Comparison of ENCODE assay signal across 11 cellular contexts in the genomic region with DNA sequence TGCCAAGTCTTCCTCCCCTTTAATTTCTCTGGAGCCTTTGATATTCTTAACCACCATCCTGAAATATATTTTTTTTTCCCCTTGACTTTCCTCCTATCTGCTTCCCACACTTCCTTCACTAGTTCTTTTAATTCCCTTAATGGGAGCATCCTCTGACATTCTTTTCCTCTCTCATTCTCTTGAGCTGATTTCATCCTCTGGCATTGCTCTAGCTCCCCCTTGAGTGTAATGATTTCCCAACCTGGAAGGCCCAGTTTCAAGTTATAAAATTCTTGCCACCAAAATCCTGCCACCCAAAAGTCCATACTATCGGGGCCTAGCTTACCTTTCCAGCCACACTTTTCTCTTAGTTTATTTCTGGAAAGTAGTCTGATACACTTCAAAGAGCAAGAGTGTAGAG. TPM values are rescaled to one million over a fixed set of nuclear protein-coding genes. Genes with fewer than 3 reads are reported as not detected.
DNase-seq lines count a peak whose midpoint lies in the region; ATAC-seq, FAIRE-seq and TF ChIP-seq lines count a peak whose summit lies in the region.
"Had no signal": no experiment of that assay in that cellular context is flagged by ENCODE, and none has a peak within 500 bp of the region (broad histone marks: within the 10 kb centered on the region; RNA-seq: fewer than 3 reads in every experiment).

No MANE protein-coding gene starts in this region.

- no peak overlapping the region for H3K4ac ChIP-seq in trophoblast cell (ENCODE audit: low read depth, low read length)

- H3K23ac ChIP-seq in trophoblast cell (ENCODE audit: low read length): no peak overlapping the region

- no peak overlapping the region for H3K14ac ChIP-seq in trophoblast cell (ENCODE audit: low read length)

- H3K27ac Mint-ChIP-seq in WTC11: 0 out of 2 replicates have a peak overlapping the region, but pooled peaks have one; percentile 1
- H3K27ac Mint-ChIP-seq: activated naive CD8-positive, alpha-beta T cell; CD4-positive, alpha-beta memory T cell; stimulated activated naive CD8-positive, alpha-beta T cell treated with anti-CD3 and anti-CD28 coated beads, Interleukin-15, Interleukin-2, amounts not matched to agents 100 ng/mL and 50 ng/mL, for 24 hours had no signal

- H3K9me3 Mint-ChIP-seq in WTC11: peaks cover 18% of the 10 kb centered on the region
- H3K9me3 Mint-ChIP-seq: stimulated activated naive CD8-positive, alpha-beta T cell treated with anti-CD3 and anti-CD28 coated beads, Interleukin-15, Interleukin-2, amounts not matched to agents 100 ng/mL and 50 ng/mL, for 24 hours had no signal

- POLR2A ChIA-PET in WTC11 (lab: Charles Lee): interaction anchor here (1.1 kb wide), 1 partner anchor 316 kb away, joined by 3 read pairs; no protein-coding TSS in a partner anchor

- H3K4me1 Mint-ChIP-seq in WTC11: no peaks in the 10 kb centered on the region
- H3K4me1 Mint-ChIP-seq: CD4-positive, alpha-beta memory T cell had no signal

- DNase-seq in NCI-H82 (lab: John Stamatoyannopoulos, UW) (peak; percentile 20), NCI-H82 treated with DMSO at 0.1 percent for 48 hours (lab: John Stamatoyannopoulos, UW; ENCODE audit: unreplicated experiment) (no peak), WTC11 (ENCODE audit: low spot score) (no peak), heart right ventricle (no peak), tibial artery (no peak), GM12891 (ENCODE audit: insufficient read length, low spot score) (no peak), cortex of kidney (lab: John Stamatoyannopoulos, UW) (no peak), trophoblast cell (no peak)
- DNase-seq: CD4-positive, alpha-beta memory T cell had no signal

- H3K4me3 ChIP-seq in heart right ventricle: no peak overlapping the region
- H3K4me3 ChIP-seq in tibial artery: no peak overlapping the region
- H3K4me3 ChIP-seq in trophoblast cell (ENCODE audit: low read depth, low read length): no peak overlapping the region

- no peak overlapping the region for H4K8ac ChIP-seq in trophoblast cell (ENCODE audit: low read depth, low read length)

- H3K4me3 Mint-ChIP-seq in WTC11: no peak overlapping the region
- H3K4me3 Mint-ChIP-seq: activated naive CD8-positive, alpha-beta T cell; CD4-positive, alpha-beta memory T cell; stimulated activated naive CD8-positive, alpha-beta T cell treated with anti-CD3 and anti-CD28 coated beads, Interleukin-15, Interleukin-2, amounts not matched to agents 100 ng/mL and 50 ng/mL, for 24 hours had no signal

- H2AFZ ChIP-seq in trophoblast cell (ENCODE audit: insufficient read depth, low read length, poor library complexity): no peak overlapping the region

- no peak overlapping the region for H2AK5ac ChIP-seq in trophoblast cell (ENCODE audit: low read length)

- 49 to 60% methylated on average over 1 of the region's 1 CpG for WGBS in heart right ventricle, 2 donors
- WGBS in trophoblast cell (ENCODE audit: extremely low coverage, insufficient coverage, insufficient read length): no CpG with 5 or more reads among the region's 1 CpG

- H3K27me3 ChIP-seq in heart right ventricle (no peaks in the 10 kb centered on the region), tibial artery (no peaks in the 10 kb centered on the region), trophoblast cell (ENCODE audit: insufficient read depth, low read length) (no peaks in the 10 kb centered on the region)

- H3K27ac ChIP-seq in heart right ventricle (peak overlapping the region in 2 of 10 donors; percentile 31 to 46), tibial artery (peak overlapping the region; percentile 65 to 68), trophoblast cell (ENCODE audit: low read depth, low read length) (no peak overlapping the region)

- no peak overlapping the region for H2BK12ac ChIP-seq in trophoblast cell (ENCODE audit: low read length)

- TF ChIP-seq CTCF in WTC11 (IDR thresholded peaks at IDR 0.05): no peak
- peak in 7 of 9 donors; percentile 16 to 54 (median 38) for TF ChIP-seq CTCF in heart right ventricle (IDR thresholded peaks at IDR 0.05)
- peak; percentile 42 to 50 for TF ChIP-seq CTCF in tibial artery (IDR thresholded peaks at IDR 0.05)

- CTCF ChIA-PET in WTC11 (lab: Charles Lee): interaction anchor here (0.6 to 2.5 kb wide), 26 partner anchors 9 to 502 kb away, joined by 3 to 29 read pairs (median 4); no protein-coding TSS in a partner anchor

- H3K27me3 Mint-ChIP-seq in WTC11 (ENCODE audit: low read depth): no peaks in the 10 kb centered on the region

- peaks cover 48% of the 10 kb centered on the region for H3K36me3 Mint-ChIP-seq in WTC11
- H3K36me3 Mint-ChIP-seq: activated naive CD8-positive, alpha-beta T cell; CD4-positive, alpha-beta memory T cell had no signal

- peaks cover 2% of the 10 kb centered on the region for H3K79me1 ChIP-seq in trophoblast cell (ENCODE audit: low read length)

- no peak for FAIRE-seq in GM12891 (lab: Jason Lieb, UNC)

- no peak overlapping the region for H2BK120ac ChIP-seq in trophoblast cell (ENCODE audit: insufficient read depth, low read length, poor library complexity)

- no peak overlapping the region for H3K18ac ChIP-seq in trophoblast cell (ENCODE audit: low read length)

- H3K36me3 ChIP-seq in heart right ventricle: peaks cover 0 to 27% (median 0%) of the 10 kb centered on the region in 9 donors
- H3K36me3 ChIP-seq in tibial artery: peaks cover 0 to 4% (median 0%) of the 10 kb centered on the region in 3 donors
- peaks cover 6 to 17% of the 10 kb centered on the region in 2 experiments for H3K36me3 ChIP-seq in trophoblast cell (ENCODE audit: control insufficient read depth in 1 of 2, insufficient read depth in 2 of 2, low read length in 2 of 2)

- H2BK5ac ChIP-seq in trophoblast cell (ENCODE audit: low read depth, low read length, poor library complexity): no peak overlapping the region

- no peak overlapping the region for H4K91ac ChIP-seq in trophoblast cell (ENCODE audit: low read depth, low read length)

- no peaks in the 10 kb centered on the region for H3K9me3 ChIP-seq in heart right ventricle
- H3K9me3 ChIP-seq in tibial artery: no peaks in the 10 kb centered on the region
- H3K9me3 ChIP-seq in trophoblast cell (ENCODE audit: insufficient read depth, low read depth, low read length): no peaks in the 10 kb centered on the region

- ATAC-seq in WTC11 (peak; percentile 75), heart right ventricle (peak in 4 of 8 donors; percentile 42 to 76 (median 46))

- H3K4me2 ChIP-seq in trophoblast cell (ENCODE audit: low read length): no peak overlapping the region

- no peak overlapping the region for H4K12ac ChIP-seq in trophoblast cell (ENCODE audit: low read depth, low read length)

- H3K79me2 ChIP-seq in trophoblast cell (ENCODE audit: control insufficient read depth, insufficient read depth, low read length, poor library complexity): no peaks in the 10 kb centered on the region

- H3K9ac ChIP-seq in trophoblast cell (ENCODE audit: low read length): no peak overlapping the region

- TF ChIP-seq POLR2A in GM12891 (IDR thresholded peaks at IDR 0.05; ENCODE audit: low read depth, low read length): no peak

- H3K4me1 ChIP-seq in heart right ventricle (peaks cover 0 to 22% (median 6%) of the 10 kb centered on the region in 9 donors), tibial artery (peaks cover 0 to 48% (median 21%) of the 10 kb centered on the region in 4 donors), trophoblast cell (ENCODE audit: control insufficient read depth in 1 of 2, insufficient read depth in 2 of 2, low read length in 2 of 2) (no peaks in the 10 kb centered on the region)

- intact Hi-C loops in heart right ventricle (cut with DNase I) (no loop called here), tibial artery (cut with DNase I; ENCODE audit: low total_unique reads) (loop anchor here (10.0 kb wide), 1 partner anchor 469 kb away; no protein-coding TSS in a partner anchor)

TF ChIP-seq in WTC11, 78 proteins besides CTCF, POLR2A, EP300 and RAD21:
- no peak for TF ChIP-seq SMAD3 (CRISPR knock-in tag; IDR thresholded peaks at IDR 0.05; ENCODE audit: borderline replicate concordance)
- TF ChIP-seq, protein P1, sequence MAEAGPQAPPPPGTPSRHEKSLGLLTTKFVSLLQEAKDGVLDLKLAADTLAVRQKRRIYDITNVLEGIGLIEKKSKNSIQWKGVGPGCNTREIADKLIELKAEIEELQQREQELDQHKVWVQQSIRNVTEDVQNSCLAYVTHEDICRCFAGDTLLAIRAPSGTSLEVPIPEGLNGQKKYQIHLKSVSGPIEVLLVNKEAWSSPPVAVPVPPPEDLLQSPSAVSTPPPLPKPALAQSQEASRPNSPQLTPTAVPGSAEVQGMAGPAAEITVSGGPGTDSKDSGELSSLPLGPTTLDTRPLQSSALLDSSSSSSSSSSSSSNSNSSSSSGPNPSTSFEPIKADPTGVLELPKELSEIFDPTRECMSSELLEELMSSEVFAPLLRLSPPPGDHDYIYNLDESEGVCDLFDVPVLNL (CRISPR knock-in tag; IDR thresholded peaks at IDR 0.05; ENCODE audit: borderline replicate concordance, low read depth): no peak

TF ChIP-seq in GM12891, 5 proteins besides CTCF, POLR2A, EP300 and RAD21:
- no peak for TF ChIP-seq PAX5 (IDR thresholded peaks at IDR 0.05; ENCODE audit: insufficient read depth, low read length, severe bottlenecking)
- no peak for TF ChIP-seq POU2F2 (IDR thresholded peaks at IDR 0.05; ENCODE audit: low read depth, low read length)
- no peak for TF ChIP-seq TAF1 (IDR thresholded peaks at IDR 0.05; ENCODE audit: low read depth, low read length)
- TF ChIP-seq SPI1 (IDR thresholded peaks at IDR 0.05; ENCODE audit: low read depth, low read length): no peak
- no peak for TF ChIP-seq POLR2AphosphoS5 (IDR thresholded peaks at IDR 0.05; ENCODE audit: low read depth, low read length)

RNA-seq across cellular contexts. Expression of a gene that starts 39.5 kb away (rescaled TPM):
- total RNA-seq in WTC11 (2021) (not detected in 3 replicates), heart right ventricle (1 to 10 TPM in 6 of 10 donors, not detected in 4; 1.2 to 3.6 (median 2.7) TPM)
- polyA plus RNA-seq in heart right ventricle: not detected
- not detected for polyA plus RNA-seq in GM12891 (2012; ENCODE audit: low read depth, missing spikeins)
- polyA plus RNA-seq in trophoblast cell (2013): 0.18 TPM in 1 of 2 replicates, not detected in the other
- total RNA-seq: CD4-positive, alpha-beta memory T cell had no signal
- polyA plus RNA-seq: CD4-positive, alpha-beta memory T cell had no signal
